Comparison of ENCODE assay signal across 1 cellular context in genomic region chr21:43340491-43341348, GRCh38.
TF ChIP-seq lines count a peak whose summit lies in the region.

No MANE protein-coding gene starts in this region.

TF ChIP-seq in IMR-90, 13 proteins besides CTCF, POLR2A, EP300 and RAD21 (continued from another document):
- peak; percentile 79; the same call in 1 of the 2 replicates for TF ChIP-seq MAZ (IDR thresholded peaks at IDR 0.05; ENCODE audit: borderline replicate concordance, low read depth, low read length)
- peak; percentile 86 for TF ChIP-seq BHLHE40 (IDR thresholded peaks at IDR 0.05; ENCODE audit: low read depth, low read length)
- TF ChIP-seq MAFK (IDR thresholded peaks at IDR 0.05; ENCODE audit: low read depth, low read length): no peak
TF ChIP-seq in IMR-90: peak in this region for 6.
